ENCODE assay signal across 8 cellular contexts in genomic region chr5:160390787-160391696, GRCh38. TPM values are rescaled to one million over a fixed set of nuclear protein-coding genes. Genes with fewer than 3 reads are reported as not detected.
DNase-seq lines count a peak whose midpoint lies in the region; ATAC-seq and TF ChIP-seq lines count a peak whose summit lies in the region.

No MANE protein-coding gene starts in this region.

- peak; percentile 57 for ATAC-seq in left lung
- no peak for ATAC-seq in HG03439 (IDR thresholded peaks at IDR 0.05; ENCODE audit: unreplicated experiment)
- no peak for ATAC-seq in HG02571 (IDR thresholded peaks at IDR 0.05; ENCODE audit: unreplicated experiment)

- H3K27me3 Mint-ChIP-seq in CD14-positive monocyte (ENCODE audit: low read depth in 3 of 3), result no peaks in the 10 kb centered on the region

- H3K9me3 ChIP-seq in HEK293 (ENCODE audit: control insufficient read depth, insufficient read depth, low read depth, low read length) (no peaks in the 10 kb centered on the region), adrenal gland (replicated peaks in 1 of 3) (peaks cover 0 to 4% (median 0%) of the 10 kb centered on the region in 3 donors), left lung (peaks cover 0 to 9% of the 10 kb centered on the region in 2 donors)

- peak overlapping the region in 1 of 7 donors; percentile 30 for H3K27ac Mint-ChIP-seq in CD14-positive monocyte

- H3K4me3 ChIP-seq in HEK293 (ENCODE audit: low read depth, low read length), result no peak overlapping the region
- H3K4me3 ChIP-seq in adrenal gland, result no peak overlapping the region
- H3K4me3 ChIP-seq in left lung, result no peak overlapping the region

- POLR2A ChIA-PET in HEK293 (lab: Yijun Ruan, JAX), result interaction anchor here (0.7 to 1.7 kb wide), 3 partner anchors 9 to 1934 kb away, joined by 3 to 18 read pairs (median 6); partner anchors contain the start of gene FAM200C

- no peaks in the 10 kb centered on the region for H3K27me3 ChIP-seq in adrenal gland
- no peaks in the 10 kb centered on the region for H3K27me3 ChIP-seq in left lung

- H3K4me3 Mint-ChIP-seq in CD14-positive monocyte, result no peak overlapping the region

- CTCF ChIA-PET in HEK293 (lab: Yijun Ruan, JAX), result interaction anchor here (0.6 to 3.1 kb wide), 28 partner anchors 10 to 1572 kb away, joined by 3 to 17 read pairs (median 3); partner anchors contain the start of genes C1QTNF2 and FAM200C

- H3K36me3 ChIP-seq in HEK293 (ENCODE audit: control insufficient read depth in 2 of 2, insufficient read depth in 1 of 2, low read length in 2 of 2), result peaks cover 0 to 12% of the 10 kb centered on the region in 2 experiments; a peak in 2 of 3 replicates
- no peaks in the 10 kb centered on the region for H3K36me3 ChIP-seq in adrenal gland (replicated peaks in 1 of 2)
- no peaks in the 10 kb centered on the region for H3K36me3 ChIP-seq in left lung

- H3K4me1 ChIP-seq in HEK293 (ENCODE audit: control insufficient read depth, insufficient read depth, low read length) (no peaks in the 10 kb centered on the region), adrenal gland (replicated peaks in 1 of 2) (peaks cover 3 to 14% of the 10 kb centered on the region in 2 donors), left lung (no peaks in the 10 kb centered on the region)

- DNase-seq in CD14-positive monocyte (ENCODE audit: low spot score), result no peak
- DNase-seq in adrenal gland, result no peak
- no peak for DNase-seq in left lung
- no peak for DNase-seq in ecto neural progenitor cell (ENCODE audit: low spot score)
- no peak for DNase-seq in activated naive CD4-positive, alpha-beta T cell treated with Interleukin-2 at 50 U/mL for 16 hours

- H3K27ac ChIP-seq in HEK293 (ENCODE audit: extremely low read depth, low read depth, low read length) (no peak overlapping the region), adrenal gland (no peak overlapping the region), left lung (no peak overlapping the region)

- no peak for TF ChIP-seq POLR2A in adrenal gland (IDR thresholded peaks at IDR 0.05)

- no peaks in the 10 kb centered on the region for H3K4me1 Mint-ChIP-seq in CD14-positive monocyte

- intact Hi-C loops in CD14-positive monocyte (cut with micrococcal nuclease), result no loop called here
- intact Hi-C loops in adrenal gland (cut with DNase I), result no loop called here
- intact Hi-C loops in left lung (cut with DNase I), result no loop called here

- TF ChIP-seq CTCF in CD14-positive monocyte (IDR thresholded peaks at IDR 0.05) (peak; percentile 65), HEK293 (tag by site-specific recombination; IDR thresholded peaks at IDR 0.05) (no peak), adrenal gland (IDR thresholded peaks at IDR 0.05) (peak; percentile 12 to 60 (median 52)), left lung (IDR thresholded peaks at IDR 0.05) (peak; percentile 10 to 38)

- peaks cover 10 to 20% (median 19%) of the 10 kb centered on the region in 7 donors for H3K9me3 Mint-ChIP-seq in CD14-positive monocyte

- WGBS in adrenal gland, 4 donors, result 68 to 77% (median 73%) methylated on average over 8 of the region's 8 CpGs

- peaks cover 0 to 3% of the 10 kb centered on the region in 2 donors for H3K36me3 Mint-ChIP-seq in CD14-positive monocyte

TF ChIP-seq in HEK293, 187 proteins besides CTCF, POLR2A, EP300 and RAD21:
- TF ChIP-seq ZNF660 (tag by site-specific recombination; IDR thresholded peaks at IDR 0.05) (peak; percentile 29; the same call in 1 of the 2 replicates), ZNF18 (tag by site-specific recombination; IDR thresholded peaks at IDR 0.05) (no peak), ZNF473 (tag by site-specific recombination; IDR thresholded peaks at IDR 0.05) (no peak), ZNF266 (tag by site-specific recombination; IDR thresholded peaks at IDR 0.05; ENCODE audit: low read depth) (no peak), YY1 (tag by site-specific recombination; IDR thresholded peaks at IDR 0.05) (no peak), ZBTB7A (tag by site-specific recombination; IDR thresholded peaks at IDR 0.05; ENCODE audit: low read depth) (no peak), ZNF776 (tag by site-specific recombination; IDR thresholded peaks at IDR 0.05; ENCODE audit: borderline replicate concordance) (no peak), ZNF654 (tag by site-specific recombination; IDR thresholded peaks at IDR 0.05; ENCODE audit: low read depth) (peak; percentile 26; the same call in 1 of the 2 replicates)
- TF ChIP-seq, protein P1, sequence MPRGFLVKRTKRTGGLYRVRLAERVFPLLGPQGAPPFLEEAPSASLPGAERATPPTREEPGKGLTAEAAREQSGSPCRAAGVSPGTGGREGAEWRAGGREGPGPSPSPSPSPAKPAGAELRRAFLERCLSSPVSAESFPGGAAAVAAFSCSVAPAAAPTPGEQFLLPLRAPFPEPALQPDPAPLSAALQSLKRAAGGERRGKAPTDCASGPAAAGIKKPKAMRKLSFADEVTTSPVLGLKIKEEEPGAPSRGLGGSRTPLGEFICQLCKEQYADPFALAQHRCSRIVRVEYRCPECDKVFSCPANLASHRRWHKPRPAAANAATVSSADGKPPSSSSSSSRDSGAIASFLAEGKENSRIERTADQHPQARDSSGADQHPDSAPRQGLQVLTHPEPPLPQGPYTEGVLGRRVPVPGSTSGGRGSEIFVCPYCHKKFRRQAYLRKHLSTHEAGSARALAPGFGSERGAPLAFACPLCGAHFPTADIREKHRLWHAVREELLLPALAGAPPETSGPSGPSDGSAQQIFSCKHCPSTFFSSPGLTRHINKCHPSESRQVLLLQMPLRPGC (tag by site-specific recombination; IDR thresholded peaks at IDR 0.05), result no peak

RNA-seq across cellular contexts. Expression of gene FAM200C, which starts 8.8 kb away (rescaled TPM):
- polyA plus RNA-seq in CD14-positive monocyte (under 1 TPM in 1 of 2 donors, not detected in 1; 0.08 TPM), adrenal gland (1 to 10 TPM; 3.2 to 6.8 (median 6.2) TPM)
- total RNA-seq in adrenal gland (1 to 10 TPM in 7 of 8 donors, under 1 TPM in 1; 0.42 to 9.0 (median 4.3) TPM), left lung (1 to 10 TPM; 3.6 to 5.1 TPM)

RNA-seq across cellular contexts. Expression of gene C1QTNF2, which starts 20.6 kb away (rescaled TPM):
- not detected for polyA plus RNA-seq in CD14-positive monocyte
- 1 to 10 TPM in 1 of 8 donors, under 1 TPM in 6, not detected in 1; 0.11 to 1.8 (median 0.52) TPM for total RNA-seq in adrenal gland
- polyA plus RNA-seq in adrenal gland, result 1 to 10 TPM in 2 of 3 donors, under 1 TPM in 1; 0.24 to 1.2 (median 1.0) TPM
- 1 to 10 TPM; 2.3 to 2.9 TPM for total RNA-seq in left lung

RNA-seq across cellular contexts. Expression of gene SLU7, which starts 27.8 kb away (rescaled TPM):
- polyA plus RNA-seq in CD14-positive monocyte, result 10 to 100 TPM; 38.4 to 61.6 TPM
- 100 to 1,000 TPM in 1 of 8 donors, 10 to 100 TPM in 7; 34.6 to 138 (median 47.9) TPM for total RNA-seq in adrenal gland
- 10 to 100 TPM; 27.1 to 50.2 (median 49.1) TPM for polyA plus RNA-seq in adrenal gland
- 10 to 100 TPM; 36.1 to 40.8 TPM for total RNA-seq in left lung

RNA-seq across cellular contexts. Expression of gene PTTG1, which starts 30.6 kb away (rescaled TPM):
- polyA plus RNA-seq in CD14-positive monocyte (1 to 10 TPM; 2.5 to 3.3 TPM), adrenal gland (1 to 10 TPM; 3.2 to 8.7 (median 4.8) TPM)
- total RNA-seq in adrenal gland (10 to 100 TPM in 3 of 8 donors, 1 to 10 TPM in 5; 2.2 to 15.2 (median 6.0) TPM), left lung (10 to 100 TPM; 10.2 to 27.7 TPM)
